In genomic region chr6:2877057-2877882, GRCh38 we compare ENCODE assay signal across 8 cellular contexts. TPM values are rescaled to one million over a fixed set of nuclear protein-coding genes. Genes with fewer than 3 reads are reported as not detected.
DNase-seq lines count a peak whose midpoint lies in the region; ATAC-seq lines count a peak whose summit lies in the region.

No MANE protein-coding gene starts in this region.

- H3K18ac ChIP-seq in trophoblast cell (ENCODE audit: low read length): peak overlapping the region; percentile 55

- H2BK120ac ChIP-seq in trophoblast cell (ENCODE audit: insufficient read depth, low read length, poor library complexity): peak overlapping the region; percentile 74

- no peak overlapping the region for H2AK5ac ChIP-seq in trophoblast cell (ENCODE audit: low read length)

- peak overlapping the region; percentile 79 for H3K14ac ChIP-seq in trophoblast cell (ENCODE audit: low read length)

- peaks cover 26% of the 10 kb centered on the region for H3K4me1 ChIP-seq in SJSA1 (replicated peaks)
- H3K4me1 ChIP-seq in trophoblast cell (ENCODE audit: control insufficient read depth in 1 of 2, insufficient read depth in 2 of 2, low read length in 2 of 2): peaks cover 22 to 27% of the 10 kb centered on the region in 2 experiments

- peak overlapping the region; percentile 23 for H2AFZ ChIP-seq in trophoblast cell (ENCODE audit: insufficient read depth, low read length, poor library complexity)

- H4K8ac ChIP-seq in trophoblast cell (ENCODE audit: low read depth, low read length): peak overlapping the region; percentile 42

- no peak overlapping the region for H3K9ac ChIP-seq in trophoblast cell (ENCODE audit: low read length)

- H3K4me3 ChIP-seq in SJSA1 (no peak overlapping the region), trophoblast cell (ENCODE audit: low read depth, low read length) (no peak overlapping the region)

- H3K23ac ChIP-seq in trophoblast cell (ENCODE audit: low read length): no peak overlapping the region

- peak; percentile 74 for DNase-seq in ELF-1 (ENCODE audit: low read depth, low spot score)
- peak in 1 of 2 experiments; percentile 47 for DNase-seq in SJSA1 (ENCODE audit: low read depth in 1 of 2, low spot score in 2 of 2)
- DNase-seq in fibroblast of gingiva (ENCODE audit: low read depth): peak; percentile 15
- DNase-seq in trophoblast cell: peak; percentile 65 to 66
- no peak for DNase-seq in stimulated activated CD4-positive, alpha-beta T cell treated with anti-CD3 and anti-CD28 coated beads, Interleukin-1b, Interleukin-23, amount 100 ng/mL, for 48 hours

- ATAC-seq in GM19395 (IDR thresholded peaks at IDR 0.05; ENCODE audit: unreplicated experiment) (no peak), HG03175 (IDR thresholded peaks at IDR 0.05; ENCODE audit: unreplicated experiment) (no peak), HG02885 (IDR thresholded peaks at IDR 0.05; ENCODE audit: poor library complexity, unreplicated experiment) (no peak)

- H3K27me3 ChIP-seq in SJSA1 (replicated peaks): no peaks in the 10 kb centered on the region
- no peaks in the 10 kb centered on the region for H3K27me3 ChIP-seq in trophoblast cell (ENCODE audit: insufficient read depth, low read length)

- H3K79me2 ChIP-seq in trophoblast cell (ENCODE audit: control insufficient read depth, insufficient read depth, low read length, poor library complexity): peaks cover 4% of the 10 kb centered on the region

- no peak overlapping the region for H3K4ac ChIP-seq in trophoblast cell (ENCODE audit: low read depth, low read length)

- H3K79me1 ChIP-seq in trophoblast cell (ENCODE audit: low read length): peaks cover 19% of the 10 kb centered on the region

- peak overlapping the region; percentile 80 for H3K4me2 ChIP-seq in trophoblast cell (ENCODE audit: low read length)

- H3K36me3 ChIP-seq in SJSA1 (no peaks in the 10 kb centered on the region), trophoblast cell (ENCODE audit: control insufficient read depth in 1 of 2, insufficient read depth in 2 of 2, low read length in 2 of 2) (no peaks in the 10 kb centered on the region)

- H4K91ac ChIP-seq in trophoblast cell (ENCODE audit: low read depth, low read length): peak overlapping the region; percentile 78

- H4K12ac ChIP-seq in trophoblast cell (ENCODE audit: low read depth, low read length): peak overlapping the region; percentile 68

- peak overlapping the region; percentile 68 for H2BK12ac ChIP-seq in trophoblast cell (ENCODE audit: low read length)

- H3K27ac ChIP-seq in SJSA1 (peak overlapping the region; percentile 62), trophoblast cell (ENCODE audit: low read depth, low read length) (peak overlapping the region; percentile 4)

- H2BK5ac ChIP-seq in trophoblast cell (ENCODE audit: low read depth, low read length, poor library complexity): peak overlapping the region; percentile 57

- H3K9me3 ChIP-seq in SJSA1 (replicated peaks) (no peaks in the 10 kb centered on the region), trophoblast cell (ENCODE audit: insufficient read depth, low read depth, low read length) (no peaks in the 10 kb centered on the region)

- no CpG with 5 or more reads among the region's 13 CpGs for WGBS in trophoblast cell (ENCODE audit: extremely low coverage, insufficient coverage, insufficient read length)

RNA-seq across cellular contexts. Expression of gene SERPINB9, which starts 25.8 kb away (rescaled TPM):
- total RNA-seq in SJSA1 (2014; rRNA removed; shearing (Covaris generic)): 5.0 and 6.8 TPM in 2 replicates
- 414 and 460 TPM in 2 replicates for polyA plus RNA-seq in trophoblast cell (2013)

RNA-seq across cellular contexts. Expression of gene SERPINB1, which starts 35.6 kb away (rescaled TPM):
- total RNA-seq in SJSA1 (2014; rRNA removed; shearing (Covaris generic)): 22.6 and 28.0 TPM in 2 replicates
- 17.0 and 17.4 TPM in 2 replicates for polyA plus RNA-seq in trophoblast cell (2013)
